Comparison of ENCODE assay signal across 8 cellular contexts in the genomic region with DNA sequence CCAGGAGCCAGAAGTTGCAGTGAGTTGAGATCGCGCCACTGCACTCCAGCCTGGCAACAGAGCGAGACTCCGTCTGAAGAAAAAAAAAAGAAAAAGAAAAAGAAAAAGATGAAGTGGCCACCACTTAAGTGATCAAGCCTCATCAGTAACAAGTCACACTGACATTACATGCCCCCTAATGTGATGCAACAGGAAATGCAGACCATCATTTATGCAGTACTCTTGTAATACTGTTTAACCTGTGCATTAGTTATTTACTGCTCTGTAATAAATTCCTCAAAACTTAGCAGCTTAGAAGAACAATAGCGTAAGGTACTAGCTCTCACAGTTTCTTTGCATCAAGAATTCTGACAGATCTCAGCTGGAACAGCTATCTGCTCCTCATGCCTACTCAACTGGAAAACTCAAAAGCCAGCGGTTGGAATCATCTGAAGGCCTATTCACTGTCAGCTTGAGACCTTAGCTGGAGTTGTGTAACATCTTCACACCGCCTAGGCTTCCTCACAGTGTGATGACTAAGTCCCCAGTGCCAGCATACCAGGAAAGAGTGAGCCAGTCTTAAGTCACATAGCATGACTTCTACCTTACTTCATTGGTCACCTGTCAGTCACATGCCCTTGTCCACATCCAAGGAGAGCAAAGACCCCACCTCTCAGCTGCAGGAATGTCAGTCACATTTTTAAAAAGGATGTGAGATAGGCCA. TPM values are rescaled to one million over a fixed set of nuclear protein-coding genes. Genes with fewer than 3 reads are reported as not detected.
DNase-seq lines count a peak whose midpoint lies in the region; ATAC-seq, FAIRE-seq and TF ChIP-seq lines count a peak whose summit lies in the region.
"Had no signal": no experiment of that assay in that cellular context is flagged by ENCODE, and none has a peak within 500 bp of the region (broad histone marks: within the 10 kb centered on the region; RNA-seq: fewer than 3 reads in every experiment).

No MANE protein-coding gene starts in this region.

- POLR2A ChIA-PET in endothelial cell of umbilical vein (lab: Charles Lee) = no interaction called here

- no peak overlapping the region for H3K27ac ChIP-seq in endothelial cell of umbilical vein (ENCODE audit: insufficient read depth, low read depth, low read length)

- no peaks in the 10 kb centered on the region for H4K20me1 ChIP-seq in endothelial cell of umbilical vein (replicated peaks; ENCODE audit: control insufficient read depth, extremely low read depth, insufficient read depth, low read length)

- no peak for TF ChIP-seq CTCF in endothelial cell of umbilical vein (IDR thresholded peaks at IDR 0.05; ENCODE audit: extremely low read depth in 1 of 2, insufficient read depth in 1 of 2, low read depth in 1 of 2, low read length in 2 of 2)
- TF ChIP-seq CTCF in osteocyte (IDR thresholded peaks at IDR 0.05) = no peak
- no peak for TF ChIP-seq CTCF in nephron progenitor cell (IDR thresholded peaks at IDR 0.05)

- no peak for TF ChIP-seq POLR2A in H54 (IDR thresholded peaks at IDR 0.05; ENCODE audit: low read depth, low read length)
- TF ChIP-seq POLR2A in endothelial cell of umbilical vein (IDR thresholded peaks at IDR 0.05; ENCODE audit: low read depth, low read length) = no peak

- H3K27me3 ChIP-seq in endothelial cell of umbilical vein (ENCODE audit: control insufficient read depth in 2 of 2, insufficient read depth in 2 of 2, low read length in 2 of 2) = no peaks in the 10 kb centered on the region

- intact Hi-C loops in endothelial cell of umbilical vein (cut with micrococcal nuclease) = no loop called here

- H3K27me3 Mint-ChIP-seq in osteocyte (ENCODE audit: unreplicated experiment) (no peaks in the 10 kb centered on the region), nephron progenitor cell (ENCODE audit: low read depth, poor library complexity) (no peaks in the 10 kb centered on the region)

- H3K4me3 ChIP-seq in endothelial cell of umbilical vein (replicated peaks in 1 of 3; ENCODE audit: insufficient read depth in 1 of 3, low read depth in 1 of 3, low read length in 3 of 3) = no peak overlapping the region

- peak; percentile 100 for FAIRE-seq in H54 (lab: Jason Lieb, UNC)
- FAIRE-seq in endothelial cell of umbilical vein (lab: Jason Lieb, UNC) = no peak

- dilution Hi-C loops in endothelial cell of umbilical vein (cut with MboI; ENCODE audit: extremely low pct_ligation_motif_present, low sequenced_read_pairs) = no loop called here

- H3K9ac ChIP-seq in endothelial cell of umbilical vein (replicated peaks; ENCODE audit: extremely low read depth, insufficient read depth, low read length) = no peak overlapping the region

- peaks cover 2% of the 10 kb centered on the region for H3K9me1 ChIP-seq in endothelial cell of umbilical vein (replicated peaks; ENCODE audit: control insufficient read depth, extremely low read depth, insufficient read depth, low read length)

- no peaks in the 10 kb centered on the region for H3K36me3 ChIP-seq in endothelial cell of umbilical vein (ENCODE audit: control insufficient read depth in 2 of 2, extremely low read depth in 1 of 2, insufficient read depth in 2 of 2, low read length in 2 of 2)

- no peak overlapping the region for H3K4me2 ChIP-seq in endothelial cell of umbilical vein (ENCODE audit: insufficient read depth, low read length)

- peaks cover 43% of the 10 kb centered on the region for H3K36me3 Mint-ChIP-seq in osteocyte (ENCODE audit: unreplicated experiment)
- H3K36me3 Mint-ChIP-seq in nephron progenitor cell (ENCODE audit: low read depth) = peaks cover 8% of the 10 kb centered on the region

- H3K27ac Mint-ChIP-seq in osteocyte (ENCODE audit: unreplicated experiment) (peak overlapping the region; percentile 58), nephron progenitor cell (no peak overlapping the region)

- H3K9me3 ChIP-seq in endothelial cell of umbilical vein (replicated peaks; ENCODE audit: control insufficient read depth, insufficient read depth, low read length) = no peaks in the 10 kb centered on the region

- H3K4me3 Mint-ChIP-seq in osteocyte (ENCODE audit: unreplicated experiment) (no peak overlapping the region), nephron progenitor cell (no peak overlapping the region)

- H3K4me1 ChIP-seq in endothelial cell of umbilical vein (ENCODE audit: control insufficient read depth, extremely low read depth, insufficient read depth, low read length) = peaks cover 6% of the 10 kb centered on the region

- no peak for ATAC-seq in HG02884 (IDR thresholded peaks at IDR 0.05; ENCODE audit: unreplicated experiment)

- H3K79me2 ChIP-seq in endothelial cell of umbilical vein (ENCODE audit: control insufficient read depth, insufficient read depth, low read length) = no peaks in the 10 kb centered on the region

- H3K9me3 Mint-ChIP-seq in osteocyte (ENCODE audit: unreplicated experiment) = peaks cover 17% of the 10 kb centered on the region
- peaks cover 8% of the 10 kb centered on the region for H3K9me3 Mint-ChIP-seq in nephron progenitor cell

- DNase-seq in H54 (ENCODE audit: insufficient read length, low spot score) (peak; percentile 47), NOMO-1 treated with DMSO at 0.1 percent for 48 hours (lab: John Stamatoyannopoulos, UW; ENCODE audit: unreplicated experiment) (peak; percentile 83), endothelial cell of umbilical vein (ENCODE audit: low read depth, low spot score) (no peak), osteocyte (ENCODE audit: extremely low spot score, unreplicated experiment) (no peak), NCI-H2196 treated with DMSO at 0.1 percent for 48 hours (lab: John Stamatoyannopoulos, UW; ENCODE audit: unreplicated experiment) (no peak), nephron progenitor cell (no peak)
- DNase-seq: stimulated activated CD4-positive, alpha-beta T cell treated with anti-CD3 and anti-CD28 coated beads, Interleukin-2, amount 100 ng/mL, for 24 hours had no signal

- H3K4me1 Mint-ChIP-seq in osteocyte (ENCODE audit: unreplicated experiment) (peaks cover 85% of the 10 kb centered on the region), nephron progenitor cell (no peaks in the 10 kb centered on the region)

- no TSS peak for BruUV-seq in endothelial cell of umbilical vein (replicated peaks; lab: Mats Ljungman, UMichigan)

- CTCF ChIA-PET in endothelial cell of umbilical vein (lab: Charles Lee) = interaction anchor here (0.6 to 1.3 kb wide), 2 partner anchors 173 to 234 kb away, joined by 3 to 4 read pairs; no protein-coding TSS in a partner anchor

- no peak overlapping the region for H2AFZ ChIP-seq in endothelial cell of umbilical vein (ENCODE audit: low read depth, low read length)

TF ChIP-seq in endothelial cell of umbilical vein, 7 proteins besides CTCF, POLR2A, EP300 and RAD21:
- TF ChIP-seq MAX (IDR thresholded peaks at IDR 0.05; ENCODE audit: insufficient read depth, insufficient read length) (no peak), FOS (IDR thresholded peaks at IDR 0.05; ENCODE audit: borderline replicate concordance, insufficient read depth, low read length) (peak; percentile 20)

RNA-seq across cellular contexts. Expression of gene EPS8, which starts 31.5 kb away (rescaled TPM):
- total RNA-seq in endothelial cell of umbilical vein = 11.9 and 12.1 TPM in 2 replicates
- polyA plus RNA-seq in endothelial cell of umbilical vein = 7.2 and 8.4 TPM in 2 replicates
- 9.5 and 11.7 TPM in 2 replicates for polyA plus RNA-seq in endothelial cell of umbilical vein (2011; cell fraction: cytosol; rRNA removed)
- polyA plus RNA-seq in endothelial cell of umbilical vein (2011; cell fraction: nucleus; rRNA removed) = 13.6 and 15.7 TPM in 2 replicates
- 13.2 and 17.3 TPM in 2 replicates for polyA plus RNA-seq in endothelial cell of umbilical vein (2012)
- 9.1 and 22.2 TPM in 2 replicates for polyA minus RNA-seq in endothelial cell of umbilical vein
- polyA minus RNA-seq in endothelial cell of umbilical vein (2011; cell fraction: cytosol; rRNA and poly(A)+ RNA removed) = 3.0 TPM
- polyA minus RNA-seq in endothelial cell of umbilical vein (2011; cell fraction: nucleus; rRNA and poly(A)+ RNA removed) = 25.4 and 26.6 TPM in 2 replicates
- 303 and 308 TPM in 2 replicates for total RNA-seq in osteocyte

Comparison
In these comparisons a context has a peak if more than half of its experiments do, and no peak if none do; other contexts are left out.
1. DNase-seq: peak in H54 (single experiment) and NOMO-1 treated with DMSO at 0.1 percent for 48 hours (single experiment); none in endothelial cell of umbilical vein (single experiment), osteocyte (single experiment), NCI-H2196 treated with DMSO at 0.1 percent for 48 hours (single experiment) and nephron progenitor cell (single experiment).
2. RNA of gene EPS8, which starts 31.5 kb away (total RNA-seq): 303 to 308 TPM in osteocyte; 11.9 to 12.1 TPM in endothelial cell of umbilical vein; every median in the first group is over 10 times any median in the second.